In the genomic region with DNA sequence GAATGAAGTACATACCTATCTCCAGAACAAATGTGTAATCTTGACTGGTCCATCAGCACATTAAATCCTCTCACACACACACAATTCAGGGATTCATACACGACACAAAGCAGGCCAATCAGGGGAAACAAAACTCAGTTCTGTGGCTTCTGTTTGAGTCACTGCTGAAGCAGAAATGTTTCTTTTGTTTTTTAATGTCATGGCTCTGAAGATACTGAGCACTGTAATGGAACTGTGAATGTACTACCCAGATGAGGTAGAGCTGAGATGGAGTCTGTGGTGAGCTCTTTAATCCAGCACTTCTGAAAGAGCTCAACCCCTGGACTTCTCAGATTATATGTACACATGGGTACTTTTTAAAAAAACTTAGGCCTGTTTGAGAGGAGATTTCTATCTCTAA, we compare ENCODE assay signal across 17 cellular contexts.
DNase-seq lines count a peak whose midpoint lies in the region; ATAC-seq lines count a peak whose summit lies in the region.
"Had no signal": no experiment of that assay in that cellular context is flagged by ENCODE, and none has a peak within 500 bp of the region (broad histone marks: within the 10 kb centered on the region; RNA-seq: fewer than 3 reads in every experiment).

No MANE protein-coding gene starts in this region.

- H3K4me1 ChIP-seq in CD8-positive, alpha-beta memory T cell (ENCODE audit: insufficient read depth, low read length), result peaks cover 33% of the 10 kb centered on the region
- no peaks in the 10 kb centered on the region for H3K4me1 ChIP-seq in Karpas-422 (ENCODE audit: low read length)

- no peak overlapping the region for H3K4me3 Mint-ChIP-seq in activated T-cell treated with anti-CD3 and anti-CD28 coated beads, Interleukin-2, amount 50 U/mL, for 4 hours
- peak overlapping the region in 1 of 7 donors; percentile 2 for H3K4me3 Mint-ChIP-seq in CD8-positive, alpha-beta memory T cell
- H3K4me3 Mint-ChIP-seq in activated T-helper 1 cell treated with anti-CD3 and anti-CD28 coated beads, Interleukin-12 subunit alpha, Interleukin-12 subunit beta, Interleukin-2, Interleukin-4 antibody, amounts not matched to agents 30 ng/mL and 10 ng/mL and 1 ng/mL, durations not matched to agents 14 hours and 24 hours and 36 hours, result no peak overlapping the region
- peak overlapping the region in 5 of 10 donors; percentile 11 to 34 (median 21) for H3K4me3 Mint-ChIP-seq in naive thymus-derived CD8-positive, alpha-beta T cell
- H3K4me3 Mint-ChIP-seq: CD14-positive monocyte, GM23338 had no signal

- no peak overlapping the region for H3K9ac ChIP-seq in Karpas-422 (ENCODE audit: low read length)

- peaks cover 28% of the 10 kb centered on the region for H3K36me3 Mint-ChIP-seq in activated T-cell treated with anti-CD3 and anti-CD28 coated beads, Interleukin-2, amount 50 U/mL, for 4 hours (ENCODE audit: insufficient read depth)
- peaks cover 14 to 55% (median 27%) of the 10 kb centered on the region in 3 donors for H3K36me3 Mint-ChIP-seq in CD8-positive, alpha-beta memory T cell
- H3K36me3 Mint-ChIP-seq in activated T-helper 1 cell treated with anti-CD3 and anti-CD28 coated beads, Interleukin-12 subunit alpha, Interleukin-12 subunit beta, Interleukin-2, Interleukin-4 antibody, amounts not matched to agents 30 ng/mL and 10 ng/mL and 1 ng/mL, durations not matched to agents 14 hours and 24 hours and 36 hours (ENCODE audit: low read depth), result peaks cover 37% of the 10 kb centered on the region
- peaks cover 16 to 59% (median 41%) of the 10 kb centered on the region in 3 donors for H3K36me3 Mint-ChIP-seq in naive thymus-derived CD8-positive, alpha-beta T cell
- H3K36me3 Mint-ChIP-seq: CD14-positive monocyte had no signal

- H3K27ac ChIP-seq in CD8-positive, alpha-beta memory T cell (ENCODE audit: low read depth, low read length), result no peak overlapping the region
- no peak overlapping the region for H3K27ac ChIP-seq in Karpas-422 (ENCODE audit: low read length)

- H3K4me3 ChIP-seq in CD8-positive, alpha-beta memory T cell (ENCODE audit: low read length), result no peak overlapping the region
- no peak overlapping the region for H3K4me3 ChIP-seq in Karpas-422 (ENCODE audit: low read length)
- H3K4me3 ChIP-seq: GM23338 had no signal

- H3K4me1 Mint-ChIP-seq in activated T-cell treated with anti-CD3 and anti-CD28 coated beads, Interleukin-2, amount 50 U/mL, for 4 hours (ENCODE audit: low read depth), result peaks cover 83% of the 10 kb centered on the region
- peaks cover 72 to 98% (median 94%) of the 10 kb centered on the region in 3 donors for H3K4me1 Mint-ChIP-seq in CD8-positive, alpha-beta memory T cell
- H3K4me1 Mint-ChIP-seq in activated T-helper 1 cell treated with anti-CD3 and anti-CD28 coated beads, Interleukin-12 subunit alpha, Interleukin-12 subunit beta, Interleukin-2, Interleukin-4 antibody, amounts not matched to agents 30 ng/mL and 10 ng/mL and 1 ng/mL, durations not matched to agents 14 hours and 24 hours and 36 hours (ENCODE audit: low read depth), result peaks cover 43% of the 10 kb centered on the region
- H3K4me1 Mint-ChIP-seq in naive thymus-derived CD8-positive, alpha-beta T cell, result peaks cover 50 to 92% (median 86%) of the 10 kb centered on the region in 4 donors
- H3K4me1 Mint-ChIP-seq: CD14-positive monocyte, GM23338 had no signal

- H3K27me3 Mint-ChIP-seq in activated T-cell treated with anti-CD3 and anti-CD28 coated beads, Interleukin-2, amount 50 U/mL, for 4 hours (ENCODE audit: low read depth), result no peaks in the 10 kb centered on the region
- no peaks in the 10 kb centered on the region for H3K27me3 Mint-ChIP-seq in CD8-positive, alpha-beta memory T cell
- no peaks in the 10 kb centered on the region for H3K27me3 Mint-ChIP-seq in activated T-helper 1 cell treated with anti-CD3 and anti-CD28 coated beads, Interleukin-12 subunit alpha, Interleukin-12 subunit beta, Interleukin-2, Interleukin-4 antibody, amounts not matched to agents 30 ng/mL and 10 ng/mL and 1 ng/mL, durations not matched to agents 14 hours and 24 hours and 36 hours (ENCODE audit: insufficient read depth)
- H3K27me3 Mint-ChIP-seq in naive thymus-derived CD8-positive, alpha-beta T cell, result no peaks in the 10 kb centered on the region

- peak overlapping the region in 5 of 8 donors; percentile 11 to 79 (median 18) for H3K27ac Mint-ChIP-seq in CD8-positive, alpha-beta memory T cell
- H3K27ac Mint-ChIP-seq in activated T-helper 1 cell treated with anti-CD3 and anti-CD28 coated beads, Interleukin-12 subunit alpha, Interleukin-12 subunit beta, Interleukin-2, Interleukin-4 antibody, amounts not matched to agents 30 ng/mL and 10 ng/mL and 1 ng/mL, durations not matched to agents 14 hours and 24 hours and 36 hours, result peak overlapping the region; percentile 53
- H3K27ac Mint-ChIP-seq in naive thymus-derived CD8-positive, alpha-beta T cell, result peak overlapping the region in 7 of 10 donors; percentile 23 to 87 (median 77)
- H3K27ac Mint-ChIP-seq: CD14-positive monocyte, GM23338 had no signal

- no peaks in the 10 kb centered on the region for H3K9me3 ChIP-seq in CD8-positive, alpha-beta memory T cell (ENCODE audit: low read length)
- no peaks in the 10 kb centered on the region for H3K9me3 ChIP-seq in Karpas-422 (ENCODE audit: low read length)

- POLR2A ChIA-PET in CD8-positive, alpha-beta memory T cell (lab: Charles Lee), result no interaction called here
- POLR2A ChIA-PET in naive thymus-derived CD8-positive, alpha-beta T cell (lab: Charles Lee), result no interaction called here

- H4K20me1 ChIP-seq in Karpas-422 (ENCODE audit: insufficient read depth, low read depth, low read length), result no peaks in the 10 kb centered on the region

- no peak for DNase-seq in activated T-cell treated with anti-CD3 and anti-CD28 coated beads, Interleukin-2, amount 50 U/mL, for 4 hours
- no peak for DNase-seq in activated T-cell treated with anti-CD3 and anti-CD28 coated beads, Interleukin-2, amount 50 U/mL, for 1 hour
- no peak for DNase-seq in CD8-positive, alpha-beta memory T cell
- no peak for DNase-seq in activated T-helper 1 cell treated with anti-CD3 and anti-CD28 coated beads, Interleukin-12 subunit alpha, Interleukin-12 subunit beta, Interleukin-2, Interleukin-4 antibody, amounts not matched to agents 30 ng/mL and 10 ng/mL and 1 ng/mL, durations not matched to agents 14 hours and 24 hours and 36 hours (ENCODE audit: low spot score)
- DNase-seq in naive thymus-derived CD8-positive, alpha-beta T cell, result no peak
- no peak for DNase-seq in midbrain (lab: John Stamatoyannopoulos, UW)
- DNase-seq in Karpas-422, result no peak
- DNase-seq: ACHN, AML-193, EL, KBM-7, NCI-H1436 treated with DMSO at 0.1 percent for 48 hours, NCI-H2029 treated with DMSO at 0.1 percent for 48 hours, NCI-H510A, NCI-H774 had no signal

- no peaks in the 10 kb centered on the region for H3K79me2 ChIP-seq in Karpas-422 (ENCODE audit: low read length)

- no peaks in the 10 kb centered on the region for H3K9me3 Mint-ChIP-seq in activated T-cell treated with anti-CD3 and anti-CD28 coated beads, Interleukin-2, amount 50 U/mL, for 4 hours
- no peaks in the 10 kb centered on the region for H3K9me3 Mint-ChIP-seq in CD8-positive, alpha-beta memory T cell
- H3K9me3 Mint-ChIP-seq in activated T-helper 1 cell treated with anti-CD3 and anti-CD28 coated beads, Interleukin-12 subunit alpha, Interleukin-12 subunit beta, Interleukin-2, Interleukin-4 antibody, amounts not matched to agents 30 ng/mL and 10 ng/mL and 1 ng/mL, durations not matched to agents 14 hours and 24 hours and 36 hours, result peaks cover 8% of the 10 kb centered on the region
- peaks cover 0 to 2% (median 0%) of the 10 kb centered on the region in 9 donors for H3K9me3 Mint-ChIP-seq in naive thymus-derived CD8-positive, alpha-beta T cell
- H3K9me3 Mint-ChIP-seq: GM23338 had no signal

- no peaks in the 10 kb centered on the region for H3K36me3 ChIP-seq in CD8-positive, alpha-beta memory T cell (ENCODE audit: insufficient read depth, low read length)
- no peaks in the 10 kb centered on the region for H3K36me3 ChIP-seq in Karpas-422 (ENCODE audit: insufficient read depth, low read length)

- H3K4me2 ChIP-seq in Karpas-422 (ENCODE audit: low read depth, low read length, poor library complexity, severe bottlenecking), result no peak overlapping the region
- H3K4me2 ChIP-seq: GM23338 had no signal

- peak; percentile 97 to 98 for ATAC-seq in activated T-cell treated with anti-CD3 and anti-CD28 coated beads, Interleukin-2, amount 50 U/mL, for 4 hours
- ATAC-seq in naive thymus-derived CD8-positive, alpha-beta T cell, result peak in 1 of 2 donors; percentile 49
- ATAC-seq: GM23338 had no signal

- no peaks in the 10 kb centered on the region for H3K9me2 ChIP-seq in Karpas-422 (replicated peaks; ENCODE audit: insufficient read depth, low read length)

- CTCF ChIA-PET in CD8-positive, alpha-beta memory T cell (lab: Charles Lee), result no interaction called here

- H3K27me3 ChIP-seq in CD8-positive, alpha-beta memory T cell (ENCODE audit: insufficient read depth, low read length, poor library complexity, severe bottlenecking), result no peaks in the 10 kb centered on the region
- H3K27me3 ChIP-seq in Karpas-422 (ENCODE audit: low read length), result no peaks in the 10 kb centered on the region

- no peak overlapping the region for H2AFZ ChIP-seq in Karpas-422 (ENCODE audit: low read length)
- H2AFZ ChIP-seq: GM23338 had no signal

- intact Hi-C loops in activated T-helper 1 cell treated with anti-CD3 and anti-CD28 coated beads, Interleukin-12 subunit alpha, Interleukin-12 subunit beta, Interleukin-2, Interleukin-4 antibody, amounts not matched to agents 30 ng/mL and 10 ng/mL and 1 ng/mL, durations not matched to agents 14 hours and 24 hours and 36 hours (cut with micrococcal nuclease), result loop anchor here (5.0 kb wide), 1 partner anchor 33 kb away; no protein-coding TSS in a partner anchor

Comparison
In these comparisons a context has a peak if more than half of its experiments do, and no peak if none do; other contexts are left out.
1. H3K27ac Mint-ChIP-seq: peak in every context shown above with its lines; median percentile 77 in naive thymus-derived CD8-positive, alpha-beta T cell; 53 in activated T-helper 1 cell treated with anti-CD3 and anti-CD28 coated beads, Interleukin-12 subunit alpha, Interleukin-12 subunit beta, Interleukin-2, Interleukin-4 antibody, amounts not matched to agents 30 ng/mL and 10 ng/mL and 1 ng/mL, durations not matched to agents 14 hours and 24 hours and 36 hours; 18 in CD8-positive, alpha-beta memory T cell.